In genomic region chr9:109797006-109797405, GRCh38 we compare ENCODE assay signal across 19 cellular contexts. TPM values are rescaled to one million over a fixed set of nuclear protein-coding genes. Genes with fewer than 3 reads are reported as not detected.
"Had no signal": no experiment of that assay in that cellular context is flagged by ENCODE, and none has a peak within 500 bp of the region (broad histone marks: within the 10 kb centered on the region; RNA-seq: fewer than 3 reads in every experiment).

No MANE protein-coding gene starts in this region.

- H3K4me3 ChIP-seq: coronary artery, hepatocyte, lower lobe of right lung, pancreas, tibial nerve, upper lobe of right lung, vagina had no signal

- H3K27ac ChIP-seq: coronary artery, hepatocyte, lower lobe of right lung, pancreas, tibial nerve, upper lobe of right lung, vagina had no signal

- ATAC-seq: lower lobe of right lung; natural killer cell treated with Interleukin-12 subunit alpha and Interleukin-12 subunit beta and Interleukin-15 and Interleukin-18, amount 100 ng/mL, for 72 hours; pancreas; sciatic nerve; upper lobe of right lung had no signal

- H3K27me3 ChIP-seq: hepatocyte, pancreas, tibial nerve, upper lobe of right lung, vagina had no signal

- DNase-seq: effector CD8-positive, alpha-beta T cell; foreskin melanocyte; head of caudate nucleus; kidney; lower lobe of right lung; mesenchymal stem cell; midbrain; occipital lobe; pancreas; stimulated activated CD4-positive, alpha-beta T cell treated with anti-CD3 and anti-CD28 coated beads, Interleukin-2, amount 100 ng/mL, for 24 hours; stimulated activated CD4-positive, alpha-beta T cell treated with anti-CD3 and anti-CD28 coated beads, Interleukin-4, amount 100 ng/mL, for 4 hours; stimulated activated naive CD4-positive, alpha-beta T cell treated with Interleukin-2 at 50 U/mL for 16 hours; upper lobe of right lung had no signal

- H3K36me3 ChIP-seq: lower lobe of right lung, pancreas, tibial nerve, upper lobe of right lung, vagina had no signal

- H3K4me1 ChIP-seq: pancreas had no signal

- H3K9me3 ChIP-seq: lower lobe of right lung, pancreas, tibial nerve, upper lobe of right lung, vagina had no signal

RNA-seq across cellular contexts. Expression of gene PALM2AKAP2, which starts 17.0 kb away (rescaled TPM):
- total RNA-seq: natural killer cell treated with Interleukin-12 subunit alpha and Interleukin-12 subunit beta and Interleukin-15 and Interleukin-18, amount 100 ng/mL, for 72 hours had no signal
